In genomic region chrX:97747346-97747745, GRCh38 we compare ENCODE assay signal across 37 cellular contexts.
"Had no signal": no experiment of that assay in that cellular context is flagged by ENCODE, and none has a peak within 500 bp of the region (broad histone marks: within the 10 kb centered on the region; RNA-seq: fewer than 3 reads in every experiment).

No MANE protein-coding gene starts in this region.

- H3K9me3 ChIP-seq: adrenal gland, ascending aorta, body of pancreas, breast epithelium had no signal

- H3K27ac Mint-ChIP-seq: activated naive CD4-positive, alpha-beta T cell treated with anti-CD3 and anti-CD28 coated beads for 36 hours; activated naive CD4-positive, alpha-beta T cell treated with anti-CD3 and anti-CD28 coated beads, Interleukin-2, amount 10 ng/mL, durations not matched to agents 7 days and 5 days; activated naive CD4-positive, alpha-beta T cell treated with anti-CD3 and anti-CD28 coated beads, Interleukin-2, amount 50 U/mL, for 24 hours; activated naive CD4-positive, alpha-beta T cell treated with anti-CD3 and anti-CD28 coated beads, Interleukin-2, amount 50 U/mL, for 72 hours; activated naive CD8-positive, alpha-beta T cell; activated naive CD8-positive, alpha-beta T cell treated with anti-CD3 and anti-CD28 coated beads for 36 hours; activated naive CD8-positive, alpha-beta T cell treated with anti-CD3 and anti-CD28 coated beads, Interleukin-2, amount 10 ng/mL, durations not matched to agents 7 days and 5 days; activated naive CD8-positive, alpha-beta T cell treated with anti-CD3 and anti-CD28 coated beads, Interleukin-2, amount 50 U/mL, for 24 hours; activated T-cell treated with anti-CD3 and anti-CD28 coated beads, Interleukin-2, amount 50 U/mL, for 24 hours; activated T-cell treated with anti-CD3 and anti-CD28 coated beads, Interleukin-2, amount 50 U/mL, for 72 hours; activated T-helper 1 cell treated with anti-CD3 and anti-CD28 coated beads, Interleukin-12 subunit alpha, Interleukin-12 subunit beta, Interleukin-2, Interleukin-4 antibody, amounts not matched to agents 30 ng/mL and 10 ng/mL and 1 ng/mL, durations not matched to agents 14 hours and 24 hours and 36 hours; activated T-helper 17 cell treated with anti-CD3 and anti-CD28 coated beads, Interleukin-2, amount 50 U/mL, for 72 hours; activated T-helper 2 cell treated with anti-CD3 and anti-CD28 coated beads, Interferon-gamma antibody, Interleukin-2, Interleukin-4, amounts not matched to agents 10 μg/mL and 5 μg/mL and 100 μg/mL, durations not matched to agents 14 hours and 24 hours and 36 hours; brain had no signal

- H3K9me3 Mint-ChIP-seq: activated naive CD4-positive, alpha-beta T cell treated with anti-CD3 and anti-CD28 coated beads for 36 hours; activated naive CD4-positive, alpha-beta T cell treated with anti-CD3 and anti-CD28 coated beads, Interleukin-2, amount 10 ng/mL, durations not matched to agents 7 days and 5 days; activated naive CD4-positive, alpha-beta T cell treated with anti-CD3 and anti-CD28 coated beads, Interleukin-2, amount 50 U/mL, for 24 hours; activated naive CD4-positive, alpha-beta T cell treated with anti-CD3 and anti-CD28 coated beads, Interleukin-2, amount 50 U/mL, for 72 hours; activated naive CD8-positive, alpha-beta T cell treated with anti-CD3 and anti-CD28 coated beads for 36 hours; activated naive CD8-positive, alpha-beta T cell treated with anti-CD3 and anti-CD28 coated beads, Interleukin-2, amount 10 ng/mL, durations not matched to agents 7 days and 5 days; activated naive CD8-positive, alpha-beta T cell treated with anti-CD3 and anti-CD28 coated beads, Interleukin-2, amount 50 U/mL, for 24 hours; activated T-cell treated with anti-CD3 and anti-CD28 coated beads, Interleukin-2, amount 50 U/mL, for 24 hours; activated T-cell treated with anti-CD3 and anti-CD28 coated beads, Interleukin-2, amount 50 U/mL, for 4 hours; activated T-cell treated with anti-CD3 and anti-CD28 coated beads, Interleukin-2, amount 50 U/mL, for 72 hours; activated T-helper 1 cell treated with anti-CD3 and anti-CD28 coated beads, Interleukin-12 subunit alpha, Interleukin-12 subunit beta, Interleukin-2, Interleukin-4 antibody, amounts not matched to agents 30 ng/mL and 10 ng/mL and 1 ng/mL, durations not matched to agents 14 hours and 24 hours and 36 hours; activated T-helper 17 cell treated with anti-CD3 and anti-CD28 coated beads, Interleukin-2, amount 50 U/mL, for 72 hours; activated T-helper 2 cell treated with anti-CD3 and anti-CD28 coated beads, Interferon-gamma antibody, Interleukin-2, Interleukin-4, amounts not matched to agents 10 μg/mL and 5 μg/mL and 100 μg/mL, durations not matched to agents 14 hours and 24 hours and 36 hours; brain; central memory CD8-positive, alpha-beta T cell had no signal

- H3K27me3 ChIP-seq: ascending aorta, body of pancreas, brain microvascular endothelial cell, cardiac muscle cell had no signal

- H3K4me3 Mint-ChIP-seq: activated naive CD4-positive, alpha-beta T cell treated with anti-CD3 and anti-CD28 coated beads for 36 hours; activated naive CD4-positive, alpha-beta T cell treated with anti-CD3 and anti-CD28 coated beads, Interleukin-2, amount 10 ng/mL, durations not matched to agents 7 days and 5 days; activated naive CD4-positive, alpha-beta T cell treated with anti-CD3 and anti-CD28 coated beads, Interleukin-2, amount 50 U/mL, for 24 hours; activated naive CD8-positive, alpha-beta T cell; activated naive CD8-positive, alpha-beta T cell treated with anti-CD3 and anti-CD28 coated beads for 36 hours; activated naive CD8-positive, alpha-beta T cell treated with anti-CD3 and anti-CD28 coated beads, Interleukin-2, amount 10 ng/mL, durations not matched to agents 7 days and 5 days; activated naive CD8-positive, alpha-beta T cell treated with anti-CD3 and anti-CD28 coated beads, Interleukin-2, amount 50 U/mL, for 24 hours; activated T-cell treated with anti-CD3 and anti-CD28 coated beads, Interleukin-2, amount 50 U/mL, for 24 hours; activated T-cell treated with anti-CD3 and anti-CD28 coated beads, Interleukin-2, amount 50 U/mL, for 4 hours; activated T-cell treated with anti-CD3 and anti-CD28 coated beads, Interleukin-2, amount 50 U/mL, for 72 hours; activated T-helper 1 cell treated with anti-CD3 and anti-CD28 coated beads, Interleukin-12 subunit alpha, Interleukin-12 subunit beta, Interleukin-2, Interleukin-4 antibody, amounts not matched to agents 30 ng/mL and 10 ng/mL and 1 ng/mL, durations not matched to agents 14 hours and 24 hours and 36 hours; activated T-helper 17 cell treated with anti-CD3 and anti-CD28 coated beads, Interleukin-2, amount 50 U/mL, for 72 hours; brain; central memory CD8-positive, alpha-beta T cell had no signal

- H3K4me1 Mint-ChIP-seq: activated naive CD4-positive, alpha-beta T cell treated with anti-CD3 and anti-CD28 coated beads, Interleukin-2, amount 10 ng/mL, durations not matched to agents 7 days and 5 days; activated naive CD4-positive, alpha-beta T cell treated with anti-CD3 and anti-CD28 coated beads, Interleukin-2, amount 50 U/mL, for 24 hours; activated naive CD8-positive, alpha-beta T cell treated with anti-CD3 and anti-CD28 coated beads for 36 hours; activated naive CD8-positive, alpha-beta T cell treated with anti-CD3 and anti-CD28 coated beads, Interleukin-2, amount 10 ng/mL, durations not matched to agents 7 days and 5 days; activated naive CD8-positive, alpha-beta T cell treated with anti-CD3 and anti-CD28 coated beads, Interleukin-2, amount 50 U/mL, for 24 hours; activated T-helper 17 cell treated with anti-CD3 and anti-CD28 coated beads, Interleukin-2, amount 50 U/mL, for 72 hours; brain; central memory CD8-positive, alpha-beta T cell had no signal

- H3K27me3 Mint-ChIP-seq: activated naive CD4-positive, alpha-beta T cell treated with anti-CD3 and anti-CD28 coated beads, Interleukin-2, amount 10 ng/mL, durations not matched to agents 7 days and 5 days; activated naive CD4-positive, alpha-beta T cell treated with anti-CD3 and anti-CD28 coated beads, Interleukin-2, amount 50 U/mL, for 24 hours; activated naive CD8-positive, alpha-beta T cell treated with anti-CD3 and anti-CD28 coated beads for 36 hours; activated naive CD8-positive, alpha-beta T cell treated with anti-CD3 and anti-CD28 coated beads, Interleukin-2, amount 50 U/mL, for 24 hours; central memory CD8-positive, alpha-beta T cell had no signal

- H3K36me3 ChIP-seq: adrenal gland, ascending aorta, brain microvascular endothelial cell, breast epithelium, cardiac muscle cell had no signal

- DNase-seq: activated effector memory CD4-positive, alpha-beta T cell treated with anti-CD3 and anti-CD28 coated beads, Interleukin-2, amount 50 U/mL, for 16 hours; activated effector memory CD4-positive, alpha-beta T cell treated with Interleukin-2 at 50 U/mL for 16 hours; activated gamma-delta T cell; activated gamma-delta T cell treated with Interleukin-2 at 50 U/mL for 16 hours; activated naive CD4-positive, alpha-beta T cell; activated naive CD4-positive, alpha-beta T cell treated with anti-CD3 and anti-CD28 coated beads for 36 hours; activated naive CD4-positive, alpha-beta T cell treated with anti-CD3 and anti-CD28 coated beads, Interleukin-2, amount 10 ng/mL, durations not matched to agents 7 days and 5 days; activated naive CD4-positive, alpha-beta T cell treated with anti-CD3 and anti-CD28 coated beads, Interleukin-2, amount 50 U/mL, for 16 hours; activated naive CD4-positive, alpha-beta T cell treated with Interleukin-2 at 50 U/mL for 16 hours; activated naive CD8-positive, alpha-beta T cell treated with anti-CD3 and anti-CD28 coated beads for 36 hours; activated naive CD8-positive, alpha-beta T cell treated with anti-CD3 and anti-CD28 coated beads, Interleukin-2, amount 10 ng/mL, durations not matched to agents 7 days and 5 days; activated naive CD8-positive, alpha-beta T cell treated with anti-CD3 and anti-CD28 coated beads, Interleukin-2, amount 50 U/mL, for 24 hours; activated T-cell treated with anti-CD3 and anti-CD28 coated beads, Interleukin-2, amount 50 U/mL, for 24 hours; activated T-cell treated with anti-CD3 and anti-CD28 coated beads, Interleukin-2, amount 50 U/mL, for 4 hours; activated T-cell treated with anti-CD3 and anti-CD28 coated beads, Interleukin-2, amount 50 U/mL, for 48 hours; activated T-cell treated with anti-CD3 and anti-CD28 coated beads, Interleukin-2, amount 50 U/mL, for 72 hours; adrenal gland; amniotic stem cell; amygdala; anterior cingulate cortex; aorta; body of pancreas; brain microvascular endothelial cell; caudate nucleus; central memory CD4-positive, alpha-beta T cell; cerebellar nuclear complex had no signal

- H3K27ac ChIP-seq: adrenal gland, ascending aorta, body of pancreas, brain microvascular endothelial cell, breast epithelium, cardiac muscle cell had no signal

- H3K4me3 ChIP-seq: adrenal gland, ascending aorta, body of pancreas, breast epithelium, cardiac muscle cell had no signal

- H3K4me1 ChIP-seq: adrenal gland, ascending aorta, body of pancreas, breast epithelium had no signal

- H3K36me3 Mint-ChIP-seq: activated naive CD4-positive, alpha-beta T cell treated with anti-CD3 and anti-CD28 coated beads, Interleukin-2, amount 10 ng/mL, durations not matched to agents 7 days and 5 days; activated naive CD4-positive, alpha-beta T cell treated with anti-CD3 and anti-CD28 coated beads, Interleukin-2, amount 50 U/mL, for 24 hours; activated naive CD4-positive, alpha-beta T cell treated with anti-CD3 and anti-CD28 coated beads, Interleukin-2, amount 50 U/mL, for 72 hours; activated naive CD8-positive, alpha-beta T cell; activated naive CD8-positive, alpha-beta T cell treated with anti-CD3 and anti-CD28 coated beads for 36 hours; activated naive CD8-positive, alpha-beta T cell treated with anti-CD3 and anti-CD28 coated beads, Interleukin-2, amount 10 ng/mL, durations not matched to agents 7 days and 5 days; brain had no signal
